ENCODE assay signal across 8 cellular contexts in the genomic region with DNA sequence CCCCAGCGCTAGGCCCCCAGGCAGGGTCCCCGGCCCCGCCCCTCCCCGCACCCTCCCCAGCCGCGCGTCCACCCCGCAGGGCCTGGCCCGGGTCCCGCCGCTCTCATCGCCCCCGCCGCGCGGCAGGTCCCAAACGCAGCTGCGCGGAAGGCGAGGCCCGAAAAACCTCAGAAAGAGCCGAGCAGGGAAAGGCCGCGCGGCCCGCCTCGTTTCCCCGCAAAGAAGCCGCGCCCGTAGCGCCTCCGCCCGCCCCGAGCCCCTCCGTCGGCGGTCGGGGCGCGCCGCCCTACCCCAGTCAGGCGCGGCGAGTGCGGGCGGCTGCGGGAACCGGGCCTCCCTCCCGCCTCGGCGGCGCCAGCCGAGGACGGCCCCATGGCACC. TPM values are rescaled to one million over a fixed set of nuclear protein-coding genes. Genes with fewer than 3 reads are reported as not detected.
A peak's percentile ranks its signal among the peaks of the same experiment; 100 is the strongest.
DNase-seq lines count a peak whose midpoint lies in the region; ATAC-seq and TF ChIP-seq lines count a peak whose summit lies in the region.

No MANE protein-coding gene starts in this region.

- intact Hi-C loops in activated T-helper 2 cell treated with anti-CD3 and anti-CD28 coated beads, Interferon-gamma antibody, Interleukin-2, Interleukin-4, amounts not matched to agents 10 μg/mL and 5 μg/mL and 100 μg/mL, durations not matched to agents 14 hours and 24 hours and 36 hours (cut with micrococcal nuclease), result loop anchor here (1.0 to 2.0 kb wide), 3 partner anchors 23 to 222 kb away; a partner anchor contains a TSS
- intact Hi-C loops in testis (cut with DNase I; ENCODE audit: low total_unique reads), result no loop called here

- no peak for DNase-seq in AG10803 (ENCODE audit: low read depth)
- no peak for DNase-seq in activated T-helper 2 cell treated with anti-CD3 and anti-CD28 coated beads, Interferon-gamma antibody, Interleukin-2, Interleukin-4, amounts not matched to agents 10 μg/mL and 5 μg/mL and 100 μg/mL, durations not matched to agents 14 hours and 24 hours and 36 hours (ENCODE audit: low spot score)
- no peak for DNase-seq in testis
- DNase-seq in DMS114 treated with DMSO at 0.1 percent for 48 hours (lab: John Stamatoyannopoulos, UW; ENCODE audit: unreplicated experiment), result no peak
- no peak for DNase-seq in hippocampal formation (lab: John Stamatoyannopoulos, UW)

- ATAC-seq in GM19025 (IDR thresholded peaks at IDR 0.05; ENCODE audit: low read depth, unreplicated experiment) (peak; percentile 10), HG03196 (IDR thresholded peaks at IDR 0.05; ENCODE audit: unreplicated experiment) (peak; percentile 20)

- WGBS in testis, 2 donors, result 1% methylated on average over 39 of the region's 55 CpGs; no CpG with 5 or more reads in 1 of the 2 donors

- H3K27ac ChIP-seq in iPS-20b (ENCODE audit: low read length) (no peak overlapping the region), testis (peak overlapping the region in 1 of 2 donors; percentile 72)

- H3K27ac Mint-ChIP-seq in activated T-helper 2 cell treated with anti-CD3 and anti-CD28 coated beads, Interferon-gamma antibody, Interleukin-2, Interleukin-4, amounts not matched to agents 10 μg/mL and 5 μg/mL and 100 μg/mL, durations not matched to agents 14 hours and 24 hours and 36 hours, result no peak overlapping the region

- no peak for TF ChIP-seq POLR2A in testis (IDR thresholded peaks at IDR 0.05)

- H3K4me3 ChIP-seq in AG10803 (ENCODE audit: low read length) (peak overlapping the region; percentile 59), iPS-20b (ENCODE audit: low read length) (peak overlapping the region; percentile 73; the same call in 1 of the 2 replicates), testis (peak overlapping the region; percentile 66 to 86)

- H3K27me3 Mint-ChIP-seq in activated T-helper 2 cell treated with anti-CD3 and anti-CD28 coated beads, Interferon-gamma antibody, Interleukin-2, Interleukin-4, amounts not matched to agents 10 μg/mL and 5 μg/mL and 100 μg/mL, durations not matched to agents 14 hours and 24 hours and 36 hours (ENCODE audit: low read depth), result no peaks in the 10 kb centered on the region

- peak overlapping the region; percentile 72 for H3K9ac ChIP-seq in iPS-20b (ENCODE audit: low read depth, low read length)

- peaks cover 34% of the 10 kb centered on the region for H3K36me3 Mint-ChIP-seq in activated T-helper 2 cell treated with anti-CD3 and anti-CD28 coated beads, Interferon-gamma antibody, Interleukin-2, Interleukin-4, amounts not matched to agents 10 μg/mL and 5 μg/mL and 100 μg/mL, durations not matched to agents 14 hours and 24 hours and 36 hours (ENCODE audit: low read depth)

- H3K9me3 ChIP-seq in iPS-20b (ENCODE audit: insufficient read depth, low read depth, low read length) (no peaks in the 10 kb centered on the region), testis (no peaks in the 10 kb centered on the region)

- 0 out of 2 replicates have a peak, but pooled peaks cover 4% of the 10 kb centered on the region for H3K4me1 ChIP-seq in iPS-20b (ENCODE audit: insufficient read depth, low read length)
- H3K4me1 ChIP-seq in testis, result peaks cover 7% of the 10 kb centered on the region

- peaks cover 22% of the 10 kb centered on the region for H3K4me1 Mint-ChIP-seq in activated T-helper 2 cell treated with anti-CD3 and anti-CD28 coated beads, Interferon-gamma antibody, Interleukin-2, Interleukin-4, amounts not matched to agents 10 μg/mL and 5 μg/mL and 100 μg/mL, durations not matched to agents 14 hours and 24 hours and 36 hours (ENCODE audit: low read depth)

- H3K4me3 Mint-ChIP-seq in activated T-helper 2 cell treated with anti-CD3 and anti-CD28 coated beads, Interferon-gamma antibody, Interleukin-2, Interleukin-4, amounts not matched to agents 10 μg/mL and 5 μg/mL and 100 μg/mL, durations not matched to agents 14 hours and 24 hours and 36 hours (ENCODE audit: low read depth), result peak overlapping the region; percentile 82

- H3K36me3 ChIP-seq in iPS-20b (ENCODE audit: insufficient read depth, low read depth, low read length) (peaks cover 23% of the 10 kb centered on the region), testis (ENCODE audit: low read depth, missing control alignments) (no peaks in the 10 kb centered on the region)

- no peak for TF ChIP-seq CTCF in AG10803 (conservative IDR thresholded peaks at IDR 0.05; ENCODE audit: low read length)
- TF ChIP-seq CTCF in testis (IDR thresholded peaks at IDR 0.05), result no peak

- H3K27me3 ChIP-seq in iPS-20b (ENCODE audit: insufficient read depth, low read length), result peaks cover 9% of the 10 kb centered on the region
- H3K27me3 ChIP-seq in testis, result no peaks in the 10 kb centered on the region

- H3K9me3 Mint-ChIP-seq in activated T-helper 2 cell treated with anti-CD3 and anti-CD28 coated beads, Interferon-gamma antibody, Interleukin-2, Interleukin-4, amounts not matched to agents 10 μg/mL and 5 μg/mL and 100 μg/mL, durations not matched to agents 14 hours and 24 hours and 36 hours, result no peaks in the 10 kb centered on the region

RNA-seq across cellular contexts. Expression of a gene that starts 0.3 kb away (rescaled TPM):
- 152 and 159 TPM in 2 replicates for total RNA-seq in activated T-helper 2 cell treated with anti-CD3 and anti-CD28 coated beads, Interferon-gamma antibody, Interleukin-2, Interleukin-4, amounts not matched to agents 10 μg/mL and 5 μg/mL and 100 μg/mL, durations not matched to agents 14 hours and 24 hours and 36 hours
- total RNA-seq in testis, result 100 to 1,000 TPM; 123 to 288 TPM
- polyA plus RNA-seq in testis (ENCODE audit: insufficient read depth, low read depth, low replicate concordance), result 76.8 TPM

RNA-seq across cellular contexts. Expression of a gene that starts 0.6 kb away (rescaled TPM):
- total RNA-seq in activated T-helper 2 cell treated with anti-CD3 and anti-CD28 coated beads, Interferon-gamma antibody, Interleukin-2, Interleukin-4, amounts not matched to agents 10 μg/mL and 5 μg/mL and 100 μg/mL, durations not matched to agents 14 hours and 24 hours and 36 hours, result 19.1 and 23.2 TPM in 2 replicates
- 10 to 100 TPM; 16.0 to 26.5 TPM for total RNA-seq in testis
- polyA plus RNA-seq in testis (ENCODE audit: insufficient read depth, low read depth, low replicate concordance), result 13.5 TPM

RNA-seq across cellular contexts. Expression of a gene that starts 23.8 kb away (rescaled TPM):
- 78.6 and 80.7 TPM in 2 replicates for total RNA-seq in activated T-helper 2 cell treated with anti-CD3 and anti-CD28 coated beads, Interferon-gamma antibody, Interleukin-2, Interleukin-4, amounts not matched to agents 10 μg/mL and 5 μg/mL and 100 μg/mL, durations not matched to agents 14 hours and 24 hours and 36 hours
- 10 to 100 TPM; 40.9 to 48.0 TPM for total RNA-seq in testis
- polyA plus RNA-seq in testis (ENCODE audit: insufficient read depth, low read depth, low replicate concordance), result 37.2 TPM
